Comparison of ENCODE assay signal across 17 cellular contexts in the genomic region with DNA sequence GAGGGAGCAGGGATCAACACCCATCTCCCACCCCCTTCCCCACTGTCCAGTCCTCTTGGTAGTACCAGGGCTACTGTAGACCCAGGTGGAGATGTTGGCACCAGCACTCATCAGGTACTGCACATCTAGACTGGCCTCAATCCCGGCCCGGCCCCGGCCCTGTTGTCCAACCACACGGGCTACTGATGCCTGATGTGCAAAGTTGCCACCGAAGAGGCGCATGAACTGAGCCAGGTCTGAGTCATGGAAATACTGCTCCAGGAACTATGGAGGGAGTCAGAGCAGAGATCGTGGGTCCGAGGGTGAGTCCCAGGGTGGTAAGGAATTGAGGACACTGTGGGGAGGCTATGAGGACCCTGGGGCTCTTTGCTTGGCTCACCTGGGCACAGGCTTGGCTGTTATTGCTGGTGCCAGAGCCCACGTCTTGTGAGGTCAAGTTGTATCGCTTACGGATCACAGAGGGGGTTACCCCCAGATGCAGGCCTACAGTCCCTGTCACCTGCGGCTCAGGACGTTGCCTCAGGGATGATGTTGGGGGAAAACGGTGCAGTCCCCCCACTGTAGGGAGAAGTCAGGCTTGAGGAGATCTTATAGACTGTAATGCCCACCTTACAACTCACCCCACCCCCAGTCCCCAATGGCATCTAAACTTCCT. TPM values are rescaled to one million over a fixed set of nuclear protein-coding genes. Genes with fewer than 3 reads are reported as not detected.
DNase-seq lines count a peak whose midpoint lies in the region; ATAC-seq and TF ChIP-seq lines count a peak whose summit lies in the region.
"Had no signal": no experiment of that assay in that cellular context is flagged by ENCODE, and none has a peak within 500 bp of the region (broad histone marks: within the 10 kb centered on the region; RNA-seq: fewer than 3 reads in every experiment).

No MANE protein-coding gene starts in this region.

- no peak for TF ChIP-seq EP300 in sigmoid colon (IDR thresholded peaks at IDR 0.05)

- H3K9me3 ChIP-seq in sigmoid colon (no peaks in the 10 kb centered on the region), psoas muscle (no peaks in the 10 kb centered on the region)
- H3K9me3 ChIP-seq: tibial nerve had no signal

- H3K27ac ChIP-seq in sigmoid colon (peak overlapping the region in 3 of 4 donors; percentile 29 to 98 (median 85)), psoas muscle (no peak overlapping the region)

- intact Hi-C loops in sigmoid colon (cut with DNase I): loop anchor here (5.0 kb wide), 1 partner anchor 66 kb away; the partner anchor contains the start of gene MRPL17
- intact Hi-C loops in psoas muscle (cut with DNase I): loop anchor here (5.0 to 10.0 kb wide), 3 partner anchors 66 to 382 kb away; partner anchors contain the start of genes CNGA4 (in 1 of the 2), FHIP1B (in 1 of the 2) and MRPL17 (in 1 of the 2)

- no peak for ATAC-seq in psoas muscle
- ATAC-seq: stimulated activated naive CD8-positive, alpha-beta T cell treated with anti-CD3 and anti-CD28 coated beads, Interleukin-15, Interleukin-2, amounts not matched to agents 100 U/mL and 50 U/mL, for 24 hours had no signal

- H3K4me1 ChIP-seq in sigmoid colon (peaks cover 0 to 40% (median 34%) of the 10 kb centered on the region in 4 donors), psoas muscle (peaks cover 31% of the 10 kb centered on the region)

- no peaks in the 10 kb centered on the region for H3K27me3 Mint-ChIP-seq in T-helper 2 cell treated with Interferon-gamma antibody and Interleukin-4, amounts not matched to agents 5 μg/mL and 100 μg/mL, for 36 hours (ENCODE audit: low read depth)
- H3K27me3 Mint-ChIP-seq in immature natural killer cell (ENCODE audit: low read depth in 3 of 3): peaks cover 0 to 3% (median 0%) of the 10 kb centered on the region in 3 donors
- H3K27me3 Mint-ChIP-seq: activated naive CD4-positive, alpha-beta T cell treated with anti-CD3 and anti-CD28 coated beads, Interleukin-2, amount 10 ng/mL, durations not matched to agents 7 days and 5 days had no signal

- H3K4me3 ChIP-seq in NB4 (ENCODE audit: low read depth, low read length) (peak overlapping the region; percentile 99), sigmoid colon (no peak overlapping the region), psoas muscle (no peak overlapping the region)

- H3K36me3 Mint-ChIP-seq in T-helper 2 cell treated with Interferon-gamma antibody and Interleukin-4, amounts not matched to agents 5 μg/mL and 100 μg/mL, for 36 hours (ENCODE audit: low read depth): peaks cover 15% of the 10 kb centered on the region
- peaks cover 0 to 10% (median 8%) of the 10 kb centered on the region in 3 donors for H3K36me3 Mint-ChIP-seq in immature natural killer cell

- H3K36me3 ChIP-seq in sigmoid colon: peaks cover 0 to 34% (median 17%) of the 10 kb centered on the region in 4 donors
- H3K36me3 ChIP-seq in psoas muscle (ENCODE audit: insufficient read depth in 1 of 2, low read depth in 1 of 2): peaks cover 0 to 36% of the 10 kb centered on the region in 2 donors

- H3K4me3 Mint-ChIP-seq in T-helper 2 cell treated with Interferon-gamma antibody and Interleukin-4, amounts not matched to agents 5 μg/mL and 100 μg/mL, for 36 hours: no peak overlapping the region
- H3K4me3 Mint-ChIP-seq in immature natural killer cell: peak overlapping the region in 2 of 5 donors; percentile 18 to 38
- H3K4me3 Mint-ChIP-seq: activated naive CD4-positive, alpha-beta T cell treated with anti-CD3 and anti-CD28 coated beads, Interleukin-2, amount 10 ng/mL, durations not matched to agents 7 days and 5 days; nephron progenitor cell had no signal

- no peak for TF ChIP-seq CTCF in NB4 (IDR thresholded peaks at IDR 0.05; ENCODE audit: low read depth, low read length)
- TF ChIP-seq CTCF in sigmoid colon (IDR thresholded peaks at IDR 0.05): no peak
- TF ChIP-seq CTCF in psoas muscle (IDR thresholded peaks at IDR 0.05): no peak

- no peaks in the 10 kb centered on the region for H3K27me3 ChIP-seq in sigmoid colon
- H3K27me3 ChIP-seq in psoas muscle (ENCODE audit: insufficient read depth in 3 of 3, low read length in 2 of 3): no peaks in the 10 kb centered on the region
- H3K27me3 ChIP-seq: tibial nerve had no signal

- peaks cover 5% of the 10 kb centered on the region for H3K4me1 Mint-ChIP-seq in T-helper 2 cell treated with Interferon-gamma antibody and Interleukin-4, amounts not matched to agents 5 μg/mL and 100 μg/mL, for 36 hours (ENCODE audit: low read depth)
- H3K4me1 Mint-ChIP-seq in immature natural killer cell: peaks cover 6 to 10% of the 10 kb centered on the region in 2 donors
- H3K4me1 Mint-ChIP-seq: activated naive CD4-positive, alpha-beta T cell treated with anti-CD3 and anti-CD28 coated beads, Interleukin-2, amount 10 ng/mL, durations not matched to agents 7 days and 5 days had no signal

- DNase-seq in T-helper 2 cell treated with Interferon-gamma antibody and Interleukin-4, amounts not matched to agents 5 μg/mL and 100 μg/mL, for 36 hours (ENCODE audit: low spot score): no peak
- no peak for DNase-seq in T-helper 2 cell
- DNase-seq in NB4 (ENCODE audit: low read depth): no peak
- DNase-seq in immature natural killer cell: no peak
- peak; percentile 67 for DNase-seq in sigmoid colon
- DNase-seq in psoas muscle: no peak
- DNase-seq in superior temporal gyrus (ENCODE audit: extremely low spot score): no peak
- DNase-seq in NCI-H748 treated with DMSO at 0.1 percent for 48 hours (lab: John Stamatoyannopoulos, UW): no peak
- DNase-seq: 8988T; activated CD8-positive, alpha-beta memory T cell treated with anti-CD3 and anti-CD28 coated beads, Interleukin-2, amount 50 U/mL, for 4 hours; activated naive CD4-positive, alpha-beta T cell treated with anti-CD3 and anti-CD28 coated beads, Interleukin-2, amount 10 ng/mL, durations not matched to agents 7 days and 5 days; NCI-H1417 treated with DMSO at 0.1 percent for 48 hours; NCI-H2107; NCI-H526; nephron progenitor cell; stimulated activated naive CD8-positive, alpha-beta T cell treated with anti-CD3 and anti-CD28 coated beads, Interleukin-15, Interleukin-2, amounts not matched to agents 100 U/mL and 50 U/mL, for 24 hours had no signal

- TF ChIP-seq POLR2A in NB4 (IDR thresholded peaks at IDR 0.05; ENCODE audit: extremely low read depth, insufficient read length): no peak
- no peak for TF ChIP-seq POLR2A in sigmoid colon (IDR thresholded peaks at IDR 0.05)

- WGBS in sigmoid colon, 2 donors: 91 to 94% methylated on average over 14 of the region's 14 CpGs
- 90 to 91% (median 91%) methylated on average over 14 of the region's 14 CpGs for WGBS in psoas muscle, 3 donors

- H3K9me3 Mint-ChIP-seq in T-helper 2 cell treated with Interferon-gamma antibody and Interleukin-4, amounts not matched to agents 5 μg/mL and 100 μg/mL, for 36 hours: no peaks in the 10 kb centered on the region
- H3K9me3 Mint-ChIP-seq in immature natural killer cell: no peaks in the 10 kb centered on the region
- H3K9me3 Mint-ChIP-seq: activated naive CD4-positive, alpha-beta T cell treated with anti-CD3 and anti-CD28 coated beads, Interleukin-2, amount 10 ng/mL, durations not matched to agents 7 days and 5 days; nephron progenitor cell had no signal

- H3K27ac Mint-ChIP-seq in T-helper 2 cell treated with Interferon-gamma antibody and Interleukin-4, amounts not matched to agents 5 μg/mL and 100 μg/mL, for 36 hours: peak overlapping the region; percentile 26
- H3K27ac Mint-ChIP-seq in immature natural killer cell: peak overlapping the region in 4 of 6 donors; percentile 37 to 82 (median 60)
- H3K27ac Mint-ChIP-seq: nephron progenitor cell had no signal

RNA-seq across cellular contexts. Expression of gene TPP1, which starts 2.5 kb away (rescaled TPM):
- 100 to 1,000 TPM; 110 to 225 (median 167) TPM for polyA plus RNA-seq in immature natural killer cell
- total RNA-seq in sigmoid colon: 10 to 100 TPM; 39.8 to 58.8 (median 45.9) TPM
- 10 to 100 TPM; 13.2 to 60.3 (median 55.5) TPM for polyA plus RNA-seq in sigmoid colon
- total RNA-seq in psoas muscle: 10 to 100 TPM; 28.0 to 50.2 (median 35.8) TPM
- polyA plus RNA-seq in psoas muscle: 10 to 100 TPM; 11.8 to 30.0 (median 21.6) TPM

RNA-seq across cellular contexts. Expression of gene TAF10, which starts 4.7 kb away (rescaled TPM):
- polyA plus RNA-seq in immature natural killer cell (100 to 1,000 TPM; 329 to 365 (median 334) TPM), sigmoid colon (100 to 1,000 TPM in 2 of 3 donors, 10 to 100 TPM in 1; 67.6 to 148 (median 129) TPM), psoas muscle (10 to 100 TPM; 67.0 to 80.3 (median 67.1) TPM)
- total RNA-seq in sigmoid colon (10 to 100 TPM; 33.2 to 60.0 (median 49.0) TPM), psoas muscle (100 to 1,000 TPM in 2 of 4 donors, 10 to 100 TPM in 2; 70.4 to 119 (median 99.5) TPM)

RNA-seq across cellular contexts. Expression of gene ILK, which starts 13.1 kb away (rescaled TPM):
- polyA plus RNA-seq in immature natural killer cell (100 to 1,000 TPM; 155 to 297 (median 193) TPM), sigmoid colon (100 to 1,000 TPM in 2 of 3 donors, 10 to 100 TPM in 1; 93.7 to 117 (median 100) TPM), psoas muscle (100 to 1,000 TPM in 2 of 3 donors, 10 to 100 TPM in 1; 75.8 to 173 (median 104) TPM)
- total RNA-seq in sigmoid colon (100 to 1,000 TPM; 450 to 607 (median 548) TPM), psoas muscle (10 to 100 TPM; 68.3 to 96.6 (median 84.3) TPM)

RNA-seq across cellular contexts. Expression of gene RRP8, which starts 13.3 kb away (rescaled TPM):
- polyA plus RNA-seq in immature natural killer cell: 10 to 100 TPM; 17.6 to 25.7 (median 18.3) TPM
- 10 to 100 TPM; 20.7 to 23.2 (median 21.7) TPM for total RNA-seq in sigmoid colon
- 10 to 100 TPM; 10.2 to 15.8 (median 12.3) TPM for polyA plus RNA-seq in sigmoid colon
- total RNA-seq in psoas muscle: 10 to 100 TPM; 11.6 to 18.6 (median 15.5) TPM
- 10 to 100 TPM; 18.4 to 34.0 (median 26.1) TPM for polyA plus RNA-seq in psoas muscle

RNA-seq across cellular contexts. Expression of gene DCHS1, which starts 38.9 kb away (rescaled TPM):
- polyA plus RNA-seq in immature natural killer cell (under 1 TPM in 2 of 3 donors, not detected in 1; 0.10 to 0.11 TPM), sigmoid colon (1 to 10 TPM in 1 of 3 donors, under 1 TPM in 2; under 0.01 to 6.3 (median 0.46) TPM), psoas muscle (1 to 10 TPM in 2 of 3 donors, under 1 TPM in 1; 0.98 to 1.7 (median 1.1) TPM)
- total RNA-seq in sigmoid colon (10 to 100 TPM; 21.7 to 57.1 (median 32.2) TPM), psoas muscle (1 to 10 TPM; 3.2 to 7.2 (median 5.4) TPM)
